In the genomic region with DNA sequence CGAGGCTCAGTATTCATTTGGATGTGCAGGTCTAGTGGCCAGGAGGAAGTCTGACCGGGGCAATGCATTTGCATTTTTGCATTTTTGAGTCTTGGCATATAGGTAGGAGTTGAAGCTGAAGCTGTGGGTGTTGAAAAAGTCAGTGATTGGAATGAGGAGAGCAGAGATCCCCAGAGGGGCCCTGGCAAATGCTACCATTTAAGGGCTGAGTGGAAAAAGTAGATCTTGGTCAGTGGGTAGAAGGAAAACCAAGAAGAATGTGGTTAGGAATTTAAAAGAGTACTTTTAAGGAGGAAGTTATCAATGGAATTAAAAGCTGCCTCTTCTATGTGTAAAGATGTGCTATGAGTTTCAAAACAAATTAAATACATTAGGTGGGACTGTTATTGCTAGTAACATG, we compare ENCODE assay signal across 17 cellular contexts.
DNase-seq lines count a peak whose midpoint lies in the region; ATAC-seq and TF ChIP-seq lines count a peak whose summit lies in the region.
"Had no signal": no experiment of that assay in that cellular context is flagged by ENCODE, and none has a peak within 500 bp of the region (broad histone marks: within the 10 kb centered on the region; RNA-seq: fewer than 3 reads in every experiment).

No MANE protein-coding gene starts in this region.

- no peak for TF ChIP-seq CTCF in endothelial cell (IDR thresholded peaks at IDR 0.05; ENCODE audit: unreplicated experiment)
- no peak for TF ChIP-seq CTCF in smooth muscle cell (IDR thresholded peaks at IDR 0.05; ENCODE audit: borderline replicate concordance, insufficient read depth, poor library complexity, severe bottlenecking)

- no peak overlapping the region for H3K9ac ChIP-seq in smooth muscle cell (ENCODE audit: low read depth)

- peaks cover 10% of the 10 kb centered on the region for H3K27me3 Mint-ChIP-seq in endothelial cell (ENCODE audit: unreplicated experiment)

- no peak overlapping the region for H3K4me3 ChIP-seq in smooth muscle cell
- H3K4me3 ChIP-seq: PC-9 had no signal

- H3K27ac ChIP-seq in smooth muscle cell (ENCODE audit: low read depth): peak overlapping the region; percentile 1
- H3K27ac ChIP-seq: HL-60, PC-9 had no signal

- ATAC-seq in HG02623 (IDR thresholded peaks at IDR 0.05; ENCODE audit: unreplicated experiment) (no peak), HG03139 (IDR thresholded peaks at IDR 0.05; ENCODE audit: unreplicated experiment) (no peak), HG02798 (IDR thresholded peaks at IDR 0.05; ENCODE audit: poor library complexity, unreplicated experiment) (no peak)

- H3K27ac Mint-ChIP-seq in endothelial cell (ENCODE audit: unreplicated experiment): peak overlapping the region; percentile 81

- no peaks in the 10 kb centered on the region for H3K27me3 ChIP-seq in smooth muscle cell (ENCODE audit: low read depth)

- peaks cover 38% of the 10 kb centered on the region for H3K4me1 Mint-ChIP-seq in endothelial cell (ENCODE audit: unreplicated experiment)

- peak overlapping the region; percentile 43 for H3K4me2 ChIP-seq in smooth muscle cell
- H3K4me2 ChIP-seq: PC-9 had no signal

- no peaks in the 10 kb centered on the region for H3K9me3 Mint-ChIP-seq in endothelial cell (ENCODE audit: unreplicated experiment)
- H3K9me3 Mint-ChIP-seq: CD14-positive monocyte had no signal

- H4K20me1 ChIP-seq in smooth muscle cell (ENCODE audit: low read depth): no peaks in the 10 kb centered on the region

- no peaks in the 10 kb centered on the region for H3K36me3 ChIP-seq in smooth muscle cell (ENCODE audit: low read depth)

- no peak overlapping the region for H2AFZ ChIP-seq in smooth muscle cell (ENCODE audit: low read depth)
- H2AFZ ChIP-seq: PC-9 had no signal

- peak; percentile 8 for DNase-seq in EL
- DNase-seq in UCSD-AML1 (lab: John Stamatoyannopoulos, UW; ENCODE audit: unreplicated experiment): peak; percentile 24
- DNase-seq in endothelial cell (ENCODE audit: low spot score): no peak
- no peak for DNase-seq in smooth muscle cell (lab: John Stamatoyannopoulos, UW; ENCODE audit: unreplicated experiment)
- DNase-seq: ACHN, NCI-H1048, NCI-H1436, NCI-H1930, NCI-H226, NCI-H524, NCI-H82, PC-9 had no signal

- no peaks in the 10 kb centered on the region for H3K79me2 ChIP-seq in smooth muscle cell (ENCODE audit: low read depth)

- no peaks in the 10 kb centered on the region for H3K9me3 ChIP-seq in smooth muscle cell (replicated peaks; ENCODE audit: low read depth)

- peaks cover 6% of the 10 kb centered on the region for H3K4me1 ChIP-seq in smooth muscle cell (ENCODE audit: low read depth)

- H3K4me3 Mint-ChIP-seq in endothelial cell (ENCODE audit: unreplicated experiment): no peak overlapping the region
- H3K4me3 Mint-ChIP-seq: CD14-positive monocyte had no signal

- WGBS in smooth muscle cell (ENCODE audit: low lambda C conversion rate): 79% methylated on average over 2 of the region's 2 CpGs

- peaks cover 3% of the 10 kb centered on the region for H3F3A ChIP-seq in smooth muscle cell (ENCODE audit: low read depth)

- H3K36me3 Mint-ChIP-seq in endothelial cell (ENCODE audit: low read depth, unreplicated experiment): no peaks in the 10 kb centered on the region
- H3K36me3 Mint-ChIP-seq: CD14-positive monocyte had no signal

Comparison
In these comparisons a context has a peak if more than half of its experiments do, and no peak if none do; other contexts are left out.
1. DNase-seq: peak in EL (single experiment) and UCSD-AML1 (single experiment); none in endothelial cell (single experiment) and smooth muscle cell (single experiment).